2 cellular contexts compared by ENCODE assay signal in the genomic region with DNA sequence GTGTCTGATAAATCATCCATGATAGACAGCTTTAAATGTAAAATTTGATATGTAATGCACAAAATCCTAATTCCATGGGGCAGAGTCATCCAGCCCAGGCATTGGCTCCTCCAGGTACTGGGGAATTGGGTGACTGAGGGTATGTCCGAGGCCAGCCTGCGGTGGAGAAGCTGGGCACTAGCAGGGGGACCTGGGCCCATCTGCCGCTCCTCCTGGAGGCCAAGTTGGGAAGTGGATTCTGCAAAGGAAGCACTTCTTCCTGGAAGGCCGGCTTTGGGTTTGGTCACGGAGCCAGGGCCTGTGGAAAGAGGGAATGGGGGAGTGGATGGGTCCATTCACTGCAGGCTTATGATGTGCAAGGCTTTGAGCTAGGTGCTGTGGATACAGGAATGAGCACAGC.
TF ChIP-seq lines count a peak whose summit lies in the region.

No MANE protein-coding gene starts in this region.

TF ChIP-seq in IMR-90, 13 proteins besides CTCF, POLR2A, EP300 and RAD21 (continued from another document):
- TF ChIP-seq SMC3 (IDR thresholded peaks at IDR 0.05; ENCODE audit: low read depth, low read length) = no peak
- TF ChIP-seq MXI1 (IDR thresholded peaks at IDR 0.05; ENCODE audit: borderline replicate concordance, low read depth, low read length) = no peak
- TF ChIP-seq, protein P1, sequence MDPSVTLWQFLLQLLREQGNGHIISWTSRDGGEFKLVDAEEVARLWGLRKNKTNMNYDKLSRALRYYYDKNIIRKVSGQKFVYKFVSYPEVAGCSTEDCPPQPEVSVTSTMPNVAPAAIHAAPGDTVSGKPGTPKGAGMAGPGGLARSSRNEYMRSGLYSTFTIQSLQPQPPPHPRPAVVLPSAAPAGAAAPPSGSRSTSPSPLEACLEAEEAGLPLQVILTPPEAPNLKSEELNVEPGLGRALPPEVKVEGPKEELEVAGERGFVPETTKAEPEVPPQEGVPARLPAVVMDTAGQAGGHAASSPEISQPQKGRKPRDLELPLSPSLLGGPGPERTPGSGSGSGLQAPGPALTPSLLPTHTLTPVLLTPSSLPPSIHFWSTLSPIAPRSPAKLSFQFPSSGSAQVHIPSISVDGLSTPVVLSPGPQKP (IDR thresholded peaks at IDR 0.05; ENCODE audit: borderline replicate concordance, low read depth, low read length) = no peak
- no peak for TF ChIP-seq BHLHE40 (IDR thresholded peaks at IDR 0.05; ENCODE audit: low read depth, low read length)
- TF ChIP-seq RCOR1 (IDR thresholded peaks at IDR 0.05; ENCODE audit: insufficient replicate concordance, low read length) = no peak
- TF ChIP-seq FOS (IDR thresholded peaks at IDR 0.05; ENCODE audit: low read depth, low read length) = no peak
- TF ChIP-seq MAZ (IDR thresholded peaks at IDR 0.05; ENCODE audit: borderline replicate concordance, low read depth, low read length) = no peak
- TF ChIP-seq RFX5 (IDR thresholded peaks at IDR 0.05; ENCODE audit: low read depth, low read length) = no peak

TF ChIP-seq in neural cell, 6 proteins besides CTCF, POLR2A, EP300 and RAD21 (continued from another document):
- TF ChIP-seq, protein P2, sequence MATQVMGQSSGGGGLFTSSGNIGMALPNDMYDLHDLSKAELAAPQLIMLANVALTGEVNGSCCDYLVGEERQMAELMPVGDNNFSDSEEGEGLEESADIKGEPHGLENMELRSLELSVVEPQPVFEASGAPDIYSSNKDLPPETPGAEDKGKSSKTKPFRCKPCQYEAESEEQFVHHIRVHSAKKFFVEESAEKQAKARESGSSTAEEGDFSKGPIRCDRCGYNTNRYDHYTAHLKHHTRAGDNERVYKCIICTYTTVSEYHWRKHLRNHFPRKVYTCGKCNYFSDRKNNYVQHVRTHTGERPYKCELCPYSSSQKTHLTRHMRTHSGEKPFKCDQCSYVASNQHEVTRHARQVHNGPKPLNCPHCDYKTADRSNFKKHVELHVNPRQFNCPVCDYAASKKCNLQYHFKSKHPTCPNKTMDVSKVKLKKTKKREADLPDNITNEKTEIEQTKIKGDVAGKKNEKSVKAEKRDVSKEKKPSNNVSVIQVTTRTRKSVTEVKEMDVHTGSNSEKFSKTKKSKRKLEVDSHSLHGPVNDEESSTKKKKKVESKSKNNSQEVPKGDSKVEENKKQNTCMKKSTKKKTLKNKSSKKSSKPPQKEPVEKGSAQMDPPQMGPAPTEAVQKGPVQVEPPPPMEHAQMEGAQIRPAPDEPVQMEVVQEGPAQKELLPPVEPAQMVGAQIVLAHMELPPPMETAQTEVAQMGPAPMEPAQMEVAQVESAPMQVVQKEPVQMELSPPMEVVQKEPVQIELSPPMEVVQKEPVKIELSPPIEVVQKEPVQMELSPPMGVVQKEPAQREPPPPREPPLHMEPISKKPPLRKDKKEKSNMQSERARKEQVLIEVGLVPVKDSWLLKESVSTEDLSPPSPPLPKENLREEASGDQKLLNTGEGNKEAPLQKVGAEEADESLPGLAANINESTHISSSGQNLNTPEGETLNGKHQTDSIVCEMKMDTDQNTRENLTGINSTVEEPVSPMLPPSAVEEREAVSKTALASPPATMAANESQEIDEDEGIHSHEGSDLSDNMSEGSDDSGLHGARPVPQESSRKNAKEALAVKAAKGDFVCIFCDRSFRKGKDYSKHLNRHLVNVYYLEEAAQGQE (IDR thresholded peaks at IDR 0.05; ENCODE audit: borderline replicate concordance) = no peak
- TF ChIP-seq MXI1 (conservative IDR thresholded peaks at IDR 0.05; ENCODE audit: poor library complexity, severe bottlenecking) (no peak), SMC3 (conservative IDR thresholded peaks at IDR 0.05; ENCODE audit: poor library complexity) (peak; percentile 22), POLR2AphosphoS5 (IDR thresholded peaks at IDR 0.05) (no peak)
